12 cellular contexts compared by ENCODE assay signal in the genomic region with DNA sequence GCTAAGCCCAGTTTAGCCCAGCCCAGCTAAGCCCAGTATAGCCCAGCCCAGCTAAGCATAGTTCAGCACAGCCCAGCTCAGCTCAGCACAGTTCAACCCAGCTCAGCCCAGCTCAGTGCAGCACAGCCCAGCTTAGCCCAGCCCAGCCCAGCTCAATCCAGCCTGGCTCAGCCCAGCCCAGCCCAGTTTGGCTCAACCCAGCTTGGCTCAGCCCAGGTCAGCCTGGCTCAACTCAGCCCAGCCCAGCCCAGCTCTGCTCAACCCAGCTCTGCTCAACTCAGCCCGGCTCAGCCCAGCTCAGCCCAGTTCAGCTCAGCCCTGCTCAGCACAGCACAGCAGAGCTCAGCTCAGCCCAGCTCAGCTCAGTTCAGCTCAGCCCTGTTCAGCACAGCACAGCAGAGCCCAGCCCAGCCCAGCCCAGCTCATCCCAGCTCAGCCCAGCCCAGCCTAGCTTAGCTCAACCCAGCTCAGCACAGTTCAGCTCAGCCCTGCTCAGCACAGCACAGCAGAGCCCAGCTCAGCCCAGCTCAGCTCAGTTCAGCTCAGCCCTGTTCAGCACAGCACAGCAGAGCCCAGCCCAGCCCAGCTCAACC.
DNase-seq lines count a peak whose midpoint lies in the region; ATAC-seq, FAIRE-seq and TF ChIP-seq lines count a peak whose summit lies in the region.
"Had no signal": no experiment of that assay in that cellular context is flagged by ENCODE, and none has a peak within 500 bp of the region (broad histone marks: within the 10 kb centered on the region; RNA-seq: fewer than 3 reads in every experiment).

No MANE protein-coding gene starts in this region.

- no peaks in the 10 kb centered on the region for H3K79me2 ChIP-seq in PC-3 (ENCODE audit: low read length)

- H4K20me1 ChIP-seq in PC-3 (ENCODE audit: low read length) = no peaks in the 10 kb centered on the region

- H3K27ac Mint-ChIP-seq in stimulated activated naive CD8-positive, alpha-beta T cell treated with anti-CD3 and anti-CD28 coated beads, Interleukin-15, Interleukin-2, amounts not matched to agents 100 ng/mL and 50 ng/mL, for 24 hours = peak overlapping the region; percentile 21
- peak overlapping the region; percentile 98 for H3K27ac Mint-ChIP-seq in activated CD4-positive, alpha-beta memory T cell treated with anti-CD3 and anti-CD28 coated beads, Interleukin-2, amount 10 ng/mL, durations not matched to agents 7 days and 5 days
- H3K27ac Mint-ChIP-seq in memory B cell = no peak overlapping the region
- H3K27ac Mint-ChIP-seq: WTC11 had no signal

- no peaks in the 10 kb centered on the region for H3K27me3 ChIP-seq in PC-3 (ENCODE audit: low read length)
- H3K27me3 ChIP-seq: tibial nerve had no signal

- no peaks in the 10 kb centered on the region for H3K9me2 ChIP-seq in PC-3 (replicated peaks; ENCODE audit: low read length)

- no peak overlapping the region for H2AFZ ChIP-seq in PC-3 (ENCODE audit: low read length)

- intact Hi-C loops in PC-3 (cut with micrococcal nuclease) = no loop called here

- no peak overlapping the region for H3K9ac ChIP-seq in PC-3 (ENCODE audit: low read length)

- H3K4me3 Mint-ChIP-seq in stimulated activated naive CD8-positive, alpha-beta T cell treated with anti-CD3 and anti-CD28 coated beads, Interleukin-15, Interleukin-2, amounts not matched to agents 100 ng/mL and 50 ng/mL, for 24 hours = no peak overlapping the region
- H3K4me3 Mint-ChIP-seq in activated CD4-positive, alpha-beta memory T cell treated with anti-CD3 and anti-CD28 coated beads, Interleukin-2, amount 10 ng/mL, durations not matched to agents 7 days and 5 days = peak overlapping the region; percentile 74
- peak overlapping the region; percentile 90 for H3K4me3 Mint-ChIP-seq in memory B cell
- H3K4me3 Mint-ChIP-seq: WTC11 had no signal

- POLR2A ChIA-PET in activated CD4-positive, alpha-beta memory T cell treated with anti-CD3 and anti-CD28 coated beads, Interleukin-2, amount 10 ng/mL, durations not matched to agents 7 days and 5 days (lab: Charles Lee) = interaction anchor here (0.7 to 1.1 kb wide), 2 partner anchors 9 to 86 kb away, joined by 3 to 4 read pairs; no protein-coding TSS in a partner anchor
- POLR2A ChIA-PET in PC-3 (lab: Charles Lee; ENCODE audit: unreplicated experiment) = no interaction called here

- H3K4me1 Mint-ChIP-seq in stimulated activated naive CD8-positive, alpha-beta T cell treated with anti-CD3 and anti-CD28 coated beads, Interleukin-15, Interleukin-2, amounts not matched to agents 100 ng/mL and 50 ng/mL, for 24 hours (ENCODE audit: low read depth) = peaks cover 33% of the 10 kb centered on the region
- peaks cover 71% of the 10 kb centered on the region for H3K4me1 Mint-ChIP-seq in activated CD4-positive, alpha-beta memory T cell treated with anti-CD3 and anti-CD28 coated beads, Interleukin-2, amount 10 ng/mL, durations not matched to agents 7 days and 5 days
- peaks cover 14% of the 10 kb centered on the region for H3K4me1 Mint-ChIP-seq in memory B cell
- H3K4me1 Mint-ChIP-seq: WTC11 had no signal

- ATAC-seq in stimulated activated naive CD8-positive, alpha-beta T cell treated with anti-CD3 and anti-CD28 coated beads, Interleukin-15, Interleukin-2, amounts not matched to agents 100 U/mL and 50 U/mL, for 24 hours = no peak
- ATAC-seq in memory B cell (ENCODE audit: low read depth) (no peak), PC-3 (no peak)
- ATAC-seq: WTC11 had no signal

- H3K9me3 Mint-ChIP-seq in stimulated activated naive CD8-positive, alpha-beta T cell treated with anti-CD3 and anti-CD28 coated beads, Interleukin-15, Interleukin-2, amounts not matched to agents 100 ng/mL and 50 ng/mL, for 24 hours = no peaks in the 10 kb centered on the region
- H3K9me3 Mint-ChIP-seq in activated CD4-positive, alpha-beta memory T cell treated with anti-CD3 and anti-CD28 coated beads, Interleukin-2, amount 10 ng/mL, durations not matched to agents 7 days and 5 days = no peaks in the 10 kb centered on the region
- no peaks in the 10 kb centered on the region for H3K9me3 Mint-ChIP-seq in memory B cell

- H3K36me3 ChIP-seq in PC-3 (ENCODE audit: low read depth, low read length) = no peaks in the 10 kb centered on the region
- H3K36me3 ChIP-seq: tibial nerve had no signal

- FAIRE-seq in RCC 7860 (lab: Jason Lieb, UNC) = no peak

- H3K27ac ChIP-seq in PC-3 (ENCODE audit: low read length) = no peak overlapping the region
- H3K27ac ChIP-seq: tibial nerve had no signal

- H3F3A ChIP-seq in PC-3 (ENCODE audit: low read length, unreplicated experiment) = no peaks in the 10 kb centered on the region

- BruUV-seq in PC-3 (replicated peaks; lab: Mats Ljungman, UMichigan) = no TSS peak

- peaks cover 26% of the 10 kb centered on the region for H3K36me3 Mint-ChIP-seq in stimulated activated naive CD8-positive, alpha-beta T cell treated with anti-CD3 and anti-CD28 coated beads, Interleukin-15, Interleukin-2, amounts not matched to agents 100 ng/mL and 50 ng/mL, for 24 hours (ENCODE audit: low read depth)
- H3K36me3 Mint-ChIP-seq in activated CD4-positive, alpha-beta memory T cell treated with anti-CD3 and anti-CD28 coated beads, Interleukin-2, amount 10 ng/mL, durations not matched to agents 7 days and 5 days (ENCODE audit: low read depth) = peaks cover 21% of the 10 kb centered on the region
- peaks cover 35% of the 10 kb centered on the region for H3K36me3 Mint-ChIP-seq in memory B cell

- H3K4me2 ChIP-seq in PC-3 (ENCODE audit: low read length) = no peak overlapping the region

- H3K9me3 ChIP-seq in PC-3 (ENCODE audit: low read length) = no peaks in the 10 kb centered on the region

- H3K4me3 ChIP-seq in PC-3 (ENCODE audit: low read length) = no peak overlapping the region

- no peaks in the 10 kb centered on the region for H3K27me3 Mint-ChIP-seq in stimulated activated naive CD8-positive, alpha-beta T cell treated with anti-CD3 and anti-CD28 coated beads, Interleukin-15, Interleukin-2, amounts not matched to agents 100 ng/mL and 50 ng/mL, for 24 hours
- H3K27me3 Mint-ChIP-seq in activated CD4-positive, alpha-beta memory T cell treated with anti-CD3 and anti-CD28 coated beads, Interleukin-2, amount 10 ng/mL, durations not matched to agents 7 days and 5 days = no peaks in the 10 kb centered on the region
- H3K27me3 Mint-ChIP-seq in memory B cell = no peaks in the 10 kb centered on the region

- TF ChIP-seq CTCF in PC-3 (conservative IDR thresholded peaks at IDR 0.05; ENCODE audit: low read depth, low read length) = no peak

- H3K4me1 ChIP-seq in PC-3 (ENCODE audit: insufficient read depth, low read length) = no peaks in the 10 kb centered on the region
- H3K4me1 ChIP-seq: tibial nerve had no signal

- CTCF ChIA-PET in activated CD4-positive, alpha-beta memory T cell treated with anti-CD3 and anti-CD28 coated beads, Interleukin-2, amount 10 ng/mL, durations not matched to agents 7 days and 5 days (lab: Charles Lee) = interaction anchor here (0.9 to 2.3 kb wide), 7 partner anchors 27 to 205 kb away, joined by 3 to 13 read pairs (median 4); no protein-coding TSS in a partner anchor
- CTCF ChIA-PET in PC-3 (lab: Charles Lee) = no interaction called here

- no peak for DNase-seq in stimulated activated naive CD8-positive, alpha-beta T cell treated with anti-CD3 and anti-CD28 coated beads, Interleukin-15, Interleukin-2, amounts not matched to agents 100 U/mL and 50 U/mL, for 24 hours
- DNase-seq in activated CD4-positive, alpha-beta memory T cell treated with anti-CD3 and anti-CD28 coated beads, Interleukin-2, amount 10 ng/mL, durations not matched to agents 7 days and 5 days = peak; percentile 67
- DNase-seq in memory B cell (ENCODE audit: low spot score in 2 of 2) (no peak), RCC 7860 (ENCODE audit: low spot score) (no peak), NOMO-1 treated with DMSO at 0.1 percent for 48 hours (lab: John Stamatoyannopoulos, UW; ENCODE audit: unreplicated experiment) (no peak), amygdala (lab: John Stamatoyannopoulos, UW) (no peak), PC-3 (no peak)
- DNase-seq: NCI-H2171, RPMI8226 had no signal
